In the genomic region with DNA sequence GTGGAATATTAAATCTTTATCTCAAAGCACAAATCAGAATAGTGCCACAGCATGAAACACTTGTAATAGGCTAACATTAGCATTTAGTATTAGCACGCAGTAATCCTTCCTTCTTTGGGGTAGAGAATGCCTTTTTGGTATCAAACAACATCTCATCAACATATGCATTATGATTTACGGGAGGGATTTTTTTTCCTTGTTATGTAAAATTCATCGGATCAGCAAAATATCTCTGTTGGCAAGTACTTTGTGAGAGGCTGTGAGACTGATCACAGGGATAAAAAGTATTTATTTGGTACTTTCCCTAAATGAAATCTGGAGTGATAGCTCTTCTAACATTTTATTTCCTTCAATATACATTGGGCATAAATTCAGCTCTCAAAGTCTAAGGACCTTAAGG, we compare ENCODE assay signal across 9 cellular contexts.
"Had no signal": no experiment of that assay in that cellular context is flagged by ENCODE, and none has a peak within 500 bp of the region (broad histone marks: within the 10 kb centered on the region; RNA-seq: fewer than 3 reads in every experiment).

No MANE protein-coding gene starts in this region.

- H3K9me3 Mint-ChIP-seq: GM23338 had no signal

- FAIRE-seq: H1, H54, HTR-8/SVneo had no signal

- DNase-seq: H9, HCEC 1CT, Kasumi-1, KBM-7 had no signal

- H3K4me3 ChIP-seq: GM23338 had no signal

- H2AFZ ChIP-seq: GM23338 had no signal

- H3K4me3 Mint-ChIP-seq: GM23338, H9 had no signal

- H3K4me2 ChIP-seq: GM23338, KMS-11 had no signal

- ATAC-seq: GM23338 had no signal

- H3K27ac ChIP-seq: KMS-11 had no signal

- H3K9ac ChIP-seq: KMS-11 had no signal

- H3K27ac Mint-ChIP-seq: GM23338, H9 had no signal
